ENCODE assay signal across 8 cellular contexts in genomic region chr11:33867996-33868645, GRCh38. TPM values are rescaled to one million over a fixed set of nuclear protein-coding genes. Genes with fewer than 3 reads are reported as not detected.
DNase-seq lines count a peak whose midpoint lies in the region; ATAC-seq and TF ChIP-seq lines count a peak whose summit lies in the region.

No MANE protein-coding gene starts in this region.

- POLR2A ChIA-PET in HEK293 (lab: Yijun Ruan, JAX) = no interaction called here

- H3K79me2 ChIP-seq in SU-DHL-6 (ENCODE audit: insufficient read depth, low read length) (peaks cover 37% of the 10 kb centered on the region), smooth muscle cell (ENCODE audit: low read depth) (no peaks in the 10 kb centered on the region)

- H3K4me2 ChIP-seq in SU-DHL-6 (ENCODE audit: low read depth, low read length, poor library complexity, severe bottlenecking) (peak overlapping the region; percentile 72), smooth muscle cell (peak overlapping the region; percentile 94)

- in situ Hi-C loops in brain microvascular endothelial cell (cut with HindIII; ENCODE audit: low pct_ligation_motif_present, low sequenced_read_pairs) = no loop called here

- CTCF ChIA-PET in HEK293 (lab: Yijun Ruan, JAX) = interaction anchor here (0.9 to 2.9 kb wide), 8 partner anchors 10 to 306 kb away, joined by 3 to 21 read pairs (median 4); no protein-coding TSS in a partner anchor

- WGBS in smooth muscle cell (ENCODE audit: low lambda C conversion rate) = 4% methylated on average over 7 of the region's 7 CpGs

- H3K27me3 ChIP-seq in SU-DHL-6 (ENCODE audit: low read length) (no peaks in the 10 kb centered on the region), iPS-15b (ENCODE audit: control insufficient read depth, insufficient read depth, low read length) (peaks cover 53% of the 10 kb centered on the region), smooth muscle cell (ENCODE audit: low read depth) (peaks cover 29% of the 10 kb centered on the region), brain microvascular endothelial cell (replicated peaks) (no peaks in the 10 kb centered on the region)

- ATAC-seq in HG02642 (IDR thresholded peaks at IDR 0.05; ENCODE audit: poor library complexity, unreplicated experiment) = no peak

- H4K20me1 ChIP-seq in SU-DHL-6 (ENCODE audit: low read depth, low read length) (no peaks in the 10 kb centered on the region), smooth muscle cell (ENCODE audit: low read depth) (no peaks in the 10 kb centered on the region)

- peaks cover 7% of the 10 kb centered on the region; the same call in 1 of the 2 replicates for H3F3A ChIP-seq in SU-DHL-6 (ENCODE audit: insufficient read depth)
- no peaks in the 10 kb centered on the region for H3F3A ChIP-seq in smooth muscle cell (ENCODE audit: low read depth)

- H3K9ac ChIP-seq in SU-DHL-6 (ENCODE audit: low read length) (peak overlapping the region; percentile 70), iPS-15b (ENCODE audit: low read depth, low read length) (no peak overlapping the region), smooth muscle cell (ENCODE audit: low read depth) (no peak overlapping the region)

- H3K9me3 ChIP-seq in HEK293 (ENCODE audit: control insufficient read depth, insufficient read depth, low read depth, low read length) = no peaks in the 10 kb centered on the region
- no peaks in the 10 kb centered on the region for H3K9me3 ChIP-seq in SU-DHL-6 (ENCODE audit: insufficient read depth, low read length)
- no peaks in the 10 kb centered on the region for H3K9me3 ChIP-seq in iPS-15b (ENCODE audit: control insufficient read depth, insufficient read depth, low read length)
- no peaks in the 10 kb centered on the region for H3K9me3 ChIP-seq in smooth muscle cell (replicated peaks; ENCODE audit: low read depth)

- no peak for DNase-seq in smooth muscle cell (lab: John Stamatoyannopoulos, UW; ENCODE audit: unreplicated experiment)
- DNase-seq in Kasumi-1 (lab: John Stamatoyannopoulos, UW) = no peak
- no peak for DNase-seq in brain microvascular endothelial cell
- DNase-seq in islet precursor cell = no peak

- H3K9me2 ChIP-seq in SU-DHL-6 (replicated peaks; ENCODE audit: insufficient read depth, low read length) = no peaks in the 10 kb centered on the region

- H3K36me3 ChIP-seq in HEK293 (ENCODE audit: control insufficient read depth in 2 of 2, insufficient read depth in 1 of 2, low read length in 2 of 2) (no peaks in the 10 kb centered on the region), SU-DHL-6 (ENCODE audit: low read length) (no peaks in the 10 kb centered on the region), iPS-15b (ENCODE audit: control insufficient read depth, insufficient read depth, low read length) (no peaks in the 10 kb centered on the region), smooth muscle cell (ENCODE audit: low read depth) (no peaks in the 10 kb centered on the region), brain microvascular endothelial cell (replicated peaks) (no peaks in the 10 kb centered on the region)

- H3K4me3 ChIP-seq in HEK293 (ENCODE audit: low read depth, low read length) = no peak overlapping the region
- H3K4me3 ChIP-seq in SU-DHL-6 (ENCODE audit: insufficient read depth, low read length, poor library complexity, severe bottlenecking) = peak overlapping the region; percentile 66
- H3K4me3 ChIP-seq in iPS-15b (ENCODE audit: low read depth, low read length) = peak overlapping the region; percentile 74
- H3K4me3 ChIP-seq in smooth muscle cell = peak overlapping the region; percentile 76
- H3K4me3 ChIP-seq in brain microvascular endothelial cell (ENCODE audit: low read depth, low read length) = no peak overlapping the region

- H3K27ac ChIP-seq in HEK293 (ENCODE audit: extremely low read depth, low read depth, low read length) (no peak overlapping the region), SU-DHL-6 (ENCODE audit: low read depth, low read length) (peak overlapping the region; percentile 60), smooth muscle cell (ENCODE audit: low read depth) (no peak overlapping the region), brain microvascular endothelial cell (no peak overlapping the region)

- TF ChIP-seq CTCF in HEK293 (tag by site-specific recombination; IDR thresholded peaks at IDR 0.05) (no peak), SU-DHL-6 (IDR thresholded peaks at IDR 0.05; ENCODE audit: insufficient read depth, low read length, poor library complexity, severe bottlenecking) (no peak), smooth muscle cell (IDR thresholded peaks at IDR 0.05; ENCODE audit: borderline replicate concordance, insufficient read depth, poor library complexity, severe bottlenecking) (no peak), brain microvascular endothelial cell (IDR thresholded peaks at IDR 0.05; ENCODE audit: low read depth, low read length, missing control alignments) (no peak)

- H2AFZ ChIP-seq in SU-DHL-6 (ENCODE audit: low read depth, low read length, severe bottlenecking) = no peak overlapping the region
- peak overlapping the region; percentile 62 for H2AFZ ChIP-seq in smooth muscle cell (ENCODE audit: low read depth)

- no peaks in the 10 kb centered on the region for H3K4me1 ChIP-seq in HEK293 (ENCODE audit: control insufficient read depth, insufficient read depth, low read length)
- H3K4me1 ChIP-seq in iPS-15b (ENCODE audit: control insufficient read depth, insufficient read depth, low read length) = peaks cover 3% of the 10 kb centered on the region
- H3K4me1 ChIP-seq in smooth muscle cell (ENCODE audit: low read depth) = peaks cover 15% of the 10 kb centered on the region

TF ChIP-seq in HEK293, 187 proteins besides CTCF, POLR2A, EP300 and RAD21 (continues in another document):
- TF ChIP-seq GLIS2 (tag by site-specific recombination; IDR thresholded peaks at IDR 0.05) = no peak
- no peak for TF ChIP-seq ZNF223 (tag by site-specific recombination; IDR thresholded peaks at IDR 0.05)
- TF ChIP-seq WT1 (tag by site-specific recombination; IDR thresholded peaks at IDR 0.05) = peak; percentile 79
- TF ChIP-seq OSR2 (tag by site-specific recombination; IDR thresholded peaks at IDR 0.05) = no peak
- TF ChIP-seq ZNF174 (tag by site-specific recombination; IDR thresholded peaks at IDR 0.05) = no peak
- TF ChIP-seq ZNF18 (tag by site-specific recombination; IDR thresholded peaks at IDR 0.05) = no peak
- TF ChIP-seq MEIS1 (CRISPR knock-in tag; IDR thresholded peaks at IDR 0.05; ENCODE audit: borderline replicate concordance) = no peak
- TF ChIP-seq ZNF692 (tag by site-specific recombination; IDR thresholded peaks at IDR 0.05) = 0 out of 2 replicates have a peak, but pooled peaks have one; percentile 44
- TF ChIP-seq MZF1 (tag by site-specific recombination; IDR thresholded peaks at IDR 0.05; ENCODE audit: borderline replicate concordance) = no peak
- TF ChIP-seq ZSCAN30 (tag by site-specific recombination; IDR thresholded peaks at IDR 0.05) = no peak
- no peak for TF ChIP-seq HOXD13 (CRISPR knock-in tag; IDR thresholded peaks at IDR 0.05; ENCODE audit: borderline replicate concordance)
- no peak for TF ChIP-seq KLF9 (tag by site-specific recombination; IDR thresholded peaks at IDR 0.05; ENCODE audit: low read depth)
- TF ChIP-seq ZNF121 (tag by site-specific recombination; IDR thresholded peaks at IDR 0.05) = no peak
- TF ChIP-seq ZNF112 (tag by site-specific recombination; IDR thresholded peaks at IDR 0.05) = no peak
- TF ChIP-seq ZNF658 (tag by site-specific recombination; IDR thresholded peaks at IDR 0.05) = no peak
- no peak for TF ChIP-seq ATF2 (tag by site-specific recombination; IDR thresholded peaks at IDR 0.05; ENCODE audit: low read depth)
- TF ChIP-seq ZNF404 (tag by site-specific recombination; IDR thresholded peaks at IDR 0.05) = no peak
- no peak for TF ChIP-seq ZNF335 (tag by site-specific recombination; conservative IDR thresholded peaks at IDR 0.05)
- no peak for TF ChIP-seq ZNF571 (tag by site-specific recombination; IDR thresholded peaks at IDR 0.05)
- TF ChIP-seq TCF7L2 (IDR thresholded peaks at IDR 0.05; ENCODE audit: borderline replicate concordance, low read depth, low read length) = peak; percentile 58; the same call in 1 of the 2 replicates
- no peak for TF ChIP-seq HOXC10 (CRISPR knock-in tag; IDR thresholded peaks at IDR 0.05)

RNA-seq across cellular contexts. Expression of gene LMO2, which starts 23.8 kb away (rescaled TPM):
- 1.8 and 2.7 TPM in 2 replicates for total RNA-seq in smooth muscle cell
- 3.8 and 5.8 TPM in 2 replicates for polyA plus RNA-seq in smooth muscle cell

Comparison
In these comparisons a context has a peak if more than half of its experiments do, and no peak if none do; other contexts are left out.
1. H3K4me3 ChIP-seq: peak in SU-DHL-6 (single experiment), iPS-15b (single experiment) and smooth muscle cell (single experiment); none in HEK293 (single experiment) and brain microvascular endothelial cell (single experiment).